ENCODE assay signal across 9 cellular contexts in genomic region chr19:13098291-13099072, GRCh38. TPM values are rescaled to one million over a fixed set of nuclear protein-coding genes. Genes with fewer than 3 reads are reported as not detected.
A peak's percentile ranks its signal among the peaks of the same experiment; 100 is the strongest.
DNase-seq lines count a peak whose midpoint lies in the region; ATAC-seq and TF ChIP-seq lines count a peak whose summit lies in the region.
"Had no signal": no experiment of that assay in that cellular context is flagged by ENCODE, and none has a peak within 500 bp of the region (broad histone marks: within the 10 kb centered on the region; RNA-seq: fewer than 3 reads in every experiment).

No MANE protein-coding gene starts in this region.

- H3K4me1 Mint-ChIP-seq in T-helper 1 cell treated with Interleukin-12 subunit alpha and Interleukin-12 subunit beta and Interleukin-4 antibody, amounts not matched to agents 30 μg/mL and 1 μg/mL, for 36 hours (ENCODE audit: low read depth), result peaks cover 34% of the 10 kb centered on the region
- peaks cover 22% of the 10 kb centered on the region for H3K4me1 Mint-ChIP-seq in neural crest cell

- DNase-seq in H7 (peak; percentile 84), epidermal melanocyte (ENCODE audit: insufficient read length, low spot score) (peak; percentile 89), neural crest cell (ENCODE audit: low read depth, low spot score) (no peak), COLO668 (lab: John Stamatoyannopoulos, UW; ENCODE audit: unreplicated experiment) (no peak), NCI-H2029 (lab: John Stamatoyannopoulos, UW) (no peak)
- DNase-seq in activated CD4-positive, CD25-positive, alpha-beta regulatory T cell treated with anti-CD3 and anti-CD28 coated beads, Interleukin-2, amount 50 U/mL, for 72 hours, result no peak

- no peak for ATAC-seq in GM18520 (IDR thresholded peaks at IDR 0.05; ENCODE audit: unreplicated experiment)

- H3K36me3 ChIP-seq in H7 (replicated peaks; ENCODE audit: control insufficient read depth, insufficient read depth, low read length), result no peaks in the 10 kb centered on the region; the same call in 1 of the 2 replicates

- H3K4me3 Mint-ChIP-seq in T-helper 1 cell treated with Interleukin-12 subunit alpha and Interleukin-12 subunit beta and Interleukin-4 antibody, amounts not matched to agents 30 μg/mL and 1 μg/mL, for 36 hours, result peak overlapping the region; percentile 81
- peak overlapping the region; percentile 27 for H3K4me3 Mint-ChIP-seq in neural crest cell

- H3K27me3 Mint-ChIP-seq in T-helper 1 cell treated with Interleukin-12 subunit alpha and Interleukin-12 subunit beta and Interleukin-4 antibody, amounts not matched to agents 30 μg/mL and 1 μg/mL, for 36 hours (ENCODE audit: low read depth), result peaks cover 40% of the 10 kb centered on the region
- H3K27me3 Mint-ChIP-seq in neural crest cell (ENCODE audit: low read depth), result peaks cover 91% of the 10 kb centered on the region

- H3K9me3 Mint-ChIP-seq in T-helper 1 cell treated with Interleukin-12 subunit alpha and Interleukin-12 subunit beta and Interleukin-4 antibody, amounts not matched to agents 30 μg/mL and 1 μg/mL, for 36 hours, result peaks cover 5% of the 10 kb centered on the region
- H3K9me3 Mint-ChIP-seq in neural crest cell, result no peaks in the 10 kb centered on the region

- H3K36me3 Mint-ChIP-seq in T-helper 1 cell treated with Interleukin-12 subunit alpha and Interleukin-12 subunit beta and Interleukin-4 antibody, amounts not matched to agents 30 μg/mL and 1 μg/mL, for 36 hours (ENCODE audit: low read depth), result peaks cover 6% of the 10 kb centered on the region
- H3K36me3 Mint-ChIP-seq in neural crest cell (ENCODE audit: low read depth), result peaks cover 4% of the 10 kb centered on the region

- no peak overlapping the region; the same call in 1 of the 2 replicates for H3K4me3 ChIP-seq in H7 (ENCODE audit: insufficient read depth, low read depth, low read length)

- H3K27ac Mint-ChIP-seq in T-helper 1 cell treated with Interleukin-12 subunit alpha and Interleukin-12 subunit beta and Interleukin-4 antibody, amounts not matched to agents 30 μg/mL and 1 μg/mL, for 36 hours, result peak overlapping the region; percentile 86
- no peak overlapping the region for H3K27ac Mint-ChIP-seq in neural crest cell (ENCODE audit: unreplicated experiment)

- peaks cover 72% of the 10 kb centered on the region for H3K27me3 ChIP-seq in H7 (ENCODE audit: control insufficient read depth, insufficient read depth, low read length)

- TF ChIP-seq CTCF in neural crest cell (conservative IDR thresholded peaks at IDR 0.05), result no peak

RNA-seq across cellular contexts. Expression of gene LYL1, which starts 4.2 kb away (rescaled TPM):
- 1.5 and 1.7 TPM in 2 replicates for total RNA-seq in H7 (2014; rRNA removed; shearing (Covaris generic))
- 0.30 and 0.45 TPM in 2 replicates for total RNA-seq in neural crest cell
- total RNA-seq: LHCN-M2 had no signal

RNA-seq across cellular contexts. Expression of gene TRMT1, which starts 18.1 kb away (rescaled TPM):
- 81.5 and 89.1 TPM in 2 replicates for total RNA-seq in H7 (2014; rRNA removed; shearing (Covaris generic))
- total RNA-seq in neural crest cell, result 57.1 and 58.2 TPM in 2 replicates

RNA-seq across cellular contexts. Expression of gene NACC1, which starts 19.6 kb away (rescaled TPM):
- total RNA-seq in H7 (2014; rRNA removed; shearing (Covaris generic)), result 254 and 292 TPM in 2 replicates
- 88.3 and 99.4 TPM in 2 replicates for total RNA-seq in neural crest cell

RNA-seq across cellular contexts. Expression of gene STX10, which starts 51.7 kb away (rescaled TPM):
- 60.1 and 60.7 TPM in 2 replicates for total RNA-seq in H7 (2014; rRNA removed; shearing (Covaris generic))
- total RNA-seq in neural crest cell, result 60.6 and 60.7 TPM in 2 replicates

RNA-seq across cellular contexts. Expression of gene IER2, which starts 51.7 kb away (rescaled TPM):
- 34.5 and 56.4 TPM in 2 replicates for total RNA-seq in H7 (2014; rRNA removed; shearing (Covaris generic))
- total RNA-seq in neural crest cell, result 72.5 and 80.3 TPM in 2 replicates

Comparison
In these comparisons a context has a peak if more than half of its experiments do, and no peak if none do; other contexts are left out.
1. DNase-seq: peak in H7 (single experiment) and epidermal melanocyte (single experiment); none in neural crest cell (single experiment), COLO668 (single experiment), activated CD4-positive, CD25-positive, alpha-beta regulatory T cell treated with anti-CD3 and anti-CD28 coated beads, Interleukin-2, amount 50 U/mL, for 72 hours (single experiment) and NCI-H2029 (single experiment).